Comparison of ENCODE assay signal across 25 cellular contexts in genomic region chr7:29620531-29620930, GRCh38. TPM values are rescaled to one million over a fixed set of nuclear protein-coding genes. Genes with fewer than 3 reads are reported as not detected.
DNase-seq lines count a peak whose midpoint lies in the region; ATAC-seq and TF ChIP-seq lines count a peak whose summit lies in the region.
"Had no signal": no experiment of that assay in that cellular context is flagged by ENCODE, and none has a peak within 500 bp of the region (broad histone marks: within the 10 kb centered on the region; RNA-seq: fewer than 3 reads in every experiment).

No MANE protein-coding gene starts in this region.

- no peaks in the 10 kb centered on the region for H3K27me3 Mint-ChIP-seq in GM23338 (ENCODE audit: insufficient read depth, low read depth, poor library complexity)

- no peak overlapping the region for H3K4me3 Mint-ChIP-seq in GM23338
- H3K4me3 Mint-ChIP-seq: CD4-positive, alpha-beta T cell; HFFc6 had no signal

- no peaks in the 10 kb centered on the region for H3K79me2 ChIP-seq in GM23338 (replicated peaks; ENCODE audit: insufficient read depth)
- H3K79me2 ChIP-seq in osteoblast (ENCODE audit: insufficient read depth, low read length): no peaks in the 10 kb centered on the region

- peaks cover 3% of the 10 kb centered on the region; the same call in 1 of the 3 replicates for H3K9me3 Mint-ChIP-seq in GM23338
- H3K9me3 Mint-ChIP-seq: CD4-positive, alpha-beta T cell; HFFc6 had no signal

- H3K27me3 ChIP-seq in GM23338 (ENCODE audit: insufficient read depth) (no peaks in the 10 kb centered on the region), RWPE2 (ENCODE audit: insufficient read depth, poor library complexity, severe bottlenecking) (no peaks in the 10 kb centered on the region), Peyer's patch (no peaks in the 10 kb centered on the region), osteoblast (ENCODE audit: insufficient read depth, low read length) (no peaks in the 10 kb centered on the region)
- H3K27me3 ChIP-seq: BE2C had no signal

- peaks cover 18% of the 10 kb centered on the region; the same call in 1 of the 2 replicates for H3K9me2 ChIP-seq in GM23338 (ENCODE audit: insufficient read depth)

- no peak overlapping the region for H3K4me3 ChIP-seq in GM23338
- no peak overlapping the region for H3K4me3 ChIP-seq in RWPE2 (ENCODE audit: severe bottlenecking)
- no peak overlapping the region for H3K4me3 ChIP-seq in Peyer's patch
- no peak overlapping the region for H3K4me3 ChIP-seq in osteoblast (ENCODE audit: insufficient read depth, low read length)
- H3K4me3 ChIP-seq: GM12878 had no signal

- H3K36me3 ChIP-seq in GM23338 (ENCODE audit: insufficient read depth) (no peaks in the 10 kb centered on the region), RWPE2 (ENCODE audit: low read depth) (no peaks in the 10 kb centered on the region), Peyer's patch (no peaks in the 10 kb centered on the region), osteoblast (ENCODE audit: insufficient read depth, low read length) (no peaks in the 10 kb centered on the region)
- H3K36me3 ChIP-seq: BE2C had no signal

- H3F3A ChIP-seq in GM23338 (replicated peaks; ENCODE audit: low read depth): no peaks in the 10 kb centered on the region

- peaks cover 11% of the 10 kb centered on the region for H3K4me1 Mint-ChIP-seq in GM23338
- H3K4me1 Mint-ChIP-seq: IgD-negative memory B cell had no signal

- no peak for TF ChIP-seq POLR2A in Peyer's patch (IDR thresholded peaks at IDR 0.05)

- H3K9me3 ChIP-seq in RWPE2 (ENCODE audit: severe bottlenecking): no peaks in the 10 kb centered on the region
- no peaks in the 10 kb centered on the region for H3K9me3 ChIP-seq in Peyer's patch
- no peaks in the 10 kb centered on the region for H3K9me3 ChIP-seq in osteoblast (ENCODE audit: low read depth, low read length)
- H3K9me3 ChIP-seq: BE2C had no signal

- H3K27ac Mint-ChIP-seq in GM23338: peak overlapping the region; percentile 22; the same call in 1 of the 2 replicates
- H3K27ac Mint-ChIP-seq: CD4-positive, alpha-beta T cell; HFFc6; IgD-negative memory B cell had no signal

- H3K4me1 ChIP-seq in GM23338 (ENCODE audit: insufficient read depth) (peaks cover 6% of the 10 kb centered on the region; the same call in 1 of the 2 replicates), RWPE2 (ENCODE audit: insufficient read depth, poor library complexity, severe bottlenecking) (peaks cover 34% of the 10 kb centered on the region), Peyer's patch (no peaks in the 10 kb centered on the region), osteoblast (ENCODE audit: insufficient read depth, low read length) (peaks cover 19% of the 10 kb centered on the region)
- H3K4me1 ChIP-seq: BE2C had no signal

- H3K36me3 Mint-ChIP-seq in GM23338 (ENCODE audit: low read depth): no peaks in the 10 kb centered on the region
- H3K36me3 Mint-ChIP-seq: IgD-negative memory B cell had no signal

- peak overlapping the region; percentile 72; the same call in 1 of the 2 replicates for H2AFZ ChIP-seq in GM23338
- H2AFZ ChIP-seq in osteoblast (ENCODE audit: low read length): no peak overlapping the region

- DNase-seq in GM23338 (ENCODE audit: low spot score) (no peak), NCI-H524 treated with DMSO at 0.1 percent for 48 hours (lab: John Stamatoyannopoulos, UW) (peak; percentile 39), RWPE2 (ENCODE audit: low spot score) (no peak), epithelial cell of prostate (ENCODE audit: low read depth, low spot score) (no peak), Peyer's patch (no peak), osteoblast (ENCODE audit: insufficient read length, low spot score, missing footprints) (no peak)
- no peak for DNase-seq in activated CD8-positive, alpha-beta memory T cell treated with anti-CD3 and anti-CD28 coated beads, Interleukin-2, amount 50 U/mL, for 4 hours
- DNase-seq: BE2C; Calu3; CD4-positive, alpha-beta T cell; DND-41; HFFc6; NCI-H1105; NCI-H187; NCI-H2171 treated with DMSO at 0.1 percent for 48 hours; NCI-H446 treated with DMSO at 0.1 percent for 48 hours; T-helper 1 cell; T1000 had no signal

- no peak for TF ChIP-seq CTCF in GM23338 (conservative IDR thresholded peaks at IDR 0.05; ENCODE audit: low read depth in 2 of 2)
- TF ChIP-seq CTCF in RWPE2 (IDR thresholded peaks at IDR 0.05; ENCODE audit: poor library complexity, severe bottlenecking): no peak
- TF ChIP-seq CTCF in Peyer's patch (IDR thresholded peaks at IDR 0.05): no peak
- TF ChIP-seq CTCF in osteoblast (IDR thresholded peaks at IDR 0.05; ENCODE audit: extremely low read depth, low read depth, low read length): no peak

- no peak for ATAC-seq in GM23338
- no peak for ATAC-seq in RWPE2 (ENCODE audit: low read depth)
- no peak for ATAC-seq in GM21723 (IDR thresholded peaks at IDR 0.05; ENCODE audit: unreplicated experiment)
- ATAC-seq: GM12878, Right ventricle myocardium inferior, SK-N-SH treated with all-trans-retinoic acid at 6 μM for 48 hours had no signal

- H3K27ac ChIP-seq in GM23338 (ENCODE audit: low read depth): no peak overlapping the region
- peak overlapping the region; percentile 46 for H3K27ac ChIP-seq in RWPE2 (ENCODE audit: poor library complexity, severe bottlenecking)
- H3K27ac ChIP-seq in epithelial cell of prostate: peak overlapping the region; percentile 94
- no peak overlapping the region for H3K27ac ChIP-seq in Peyer's patch
- H3K27ac ChIP-seq in osteoblast (ENCODE audit: low read depth, low read length): no peak overlapping the region

- H3K4me2 ChIP-seq in GM23338: 0 out of 2 replicates have a peak overlapping the region, but pooled peaks have one; percentile 22
- no peak overlapping the region for H3K4me2 ChIP-seq in osteoblast (ENCODE audit: insufficient read depth, low read length)

- H4K20me1 ChIP-seq in GM23338 (replicated peaks; ENCODE audit: insufficient read depth) (no peaks in the 10 kb centered on the region), osteoblast (ENCODE audit: insufficient read depth, low read length) (no peaks in the 10 kb centered on the region)

TF ChIP-seq in GM23338, 12 proteins besides CTCF, POLR2A, EP300 and RAD21:
- no peak for TF ChIP-seq NANOG (IDR thresholded peaks at IDR 0.05; ENCODE audit: borderline replicate concordance)
- TF ChIP-seq ETS1 (IDR thresholded peaks at IDR 0.05): no peak
- TF ChIP-seq EZH2phosphoT487 (IDR thresholded peaks at IDR 0.05; ENCODE audit: unreplicated experiment): no peak
- TF ChIP-seq JUNB (IDR thresholded peaks at IDR 0.05; ENCODE audit: unreplicated experiment): no peak

RNA-seq across cellular contexts. Expression of gene PRR15, which starts 56.9 kb away (rescaled TPM):
- 15.5 and 17.4 TPM in 2 replicates for total RNA-seq in GM23338 (2014; rRNA removed; shearing (Covaris generic))
- 8.5 and 9.6 TPM in 2 replicates for polyA plus RNA-seq in GM23338 (2016; fragmentation: Nextera tagmentation; extraction: Ambion mirVana)
- total RNA-seq in Peyer's patch (100 to 1,000 TPM in 3 of 4 donors, 10 to 100 TPM in 1; 23.1 to 242 (median 145) TPM), osteoblast (1.1 and 1.2 TPM in 2 replicates)
- total RNA-seq: CD4-positive, alpha-beta T cell; GM12878; LHCN-M2 had no signal
- polyA plus RNA-seq: AG04450, GM12878, IgD-negative memory B cell had no signal

Comparison
In these comparisons a context has a peak if more than half of its experiments do, and no peak if none do; other contexts are left out.
1. H3K27ac ChIP-seq: peak in RWPE2 (single experiment) and epithelial cell of prostate (single experiment); none in GM23338 (single experiment), Peyer's patch (0 of 4) and osteoblast (single experiment).